Comparison of ENCODE assay signal across 8 cellular contexts in the genomic region with DNA sequence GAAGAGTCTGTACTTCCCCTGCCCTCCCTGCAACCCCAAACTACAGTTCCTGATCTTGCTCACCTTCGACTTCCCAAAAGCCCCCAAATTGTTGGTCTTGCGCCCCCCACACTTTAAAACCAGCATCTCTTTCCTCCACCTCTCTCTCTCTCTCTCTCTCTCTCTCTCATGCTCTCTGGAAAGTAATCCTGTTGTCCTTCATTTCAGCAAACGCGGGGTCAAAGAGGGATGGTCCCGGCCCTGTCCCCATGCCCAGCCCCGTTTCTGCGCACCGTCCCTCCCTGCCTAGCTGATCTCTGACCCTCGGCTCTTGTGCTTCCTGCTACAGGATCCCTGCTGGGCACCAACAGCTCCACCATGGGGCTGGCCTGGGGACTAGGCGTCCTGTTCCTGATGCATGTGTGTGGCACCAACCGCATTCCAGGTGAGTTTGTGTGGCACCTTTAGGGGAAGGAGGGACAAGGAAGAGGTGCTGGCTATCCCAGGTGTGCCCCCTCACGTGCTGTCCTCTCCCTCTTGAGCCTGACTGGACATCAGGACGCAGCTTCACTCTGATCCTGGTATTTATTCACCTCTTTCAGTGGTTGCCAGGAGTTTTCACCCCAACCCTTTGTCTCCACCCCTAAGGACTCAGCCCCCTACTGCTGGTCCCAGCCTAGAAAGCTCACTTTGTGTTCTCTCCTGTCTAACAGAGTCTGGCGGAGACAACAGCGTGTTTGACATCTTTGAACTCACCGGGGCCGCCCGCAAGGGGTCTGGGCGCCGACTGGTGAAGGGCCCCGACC. TPM values are rescaled to one million over a fixed set of nuclear protein-coding genes. Genes with fewer than 3 reads are reported as not detected.
A peak's percentile ranks its signal among the peaks of the same experiment; 100 is the strongest.
DNase-seq lines count a peak whose midpoint lies in the region; ATAC-seq and TF ChIP-seq lines count a peak whose summit lies in the region.

No MANE protein-coding gene starts in this region.

- H3K4me3 ChIP-seq in BE2C (ENCODE audit: low read depth, low read length) (no peak overlapping the region), right atrium auricular region (peak overlapping the region; percentile 57 to 61), skeletal muscle cell (ENCODE audit: low read depth, low read length) (peak overlapping the region; percentile 84)

- H3K4me1 Mint-ChIP-seq in activated naive CD8-positive, alpha-beta T cell (ENCODE audit: low read depth) = peaks cover 10% of the 10 kb centered on the region

- no peaks in the 10 kb centered on the region for H3K9me3 Mint-ChIP-seq in activated naive CD8-positive, alpha-beta T cell (ENCODE audit: low read depth)

- peak overlapping the region; percentile 86 to 89 for H3K27ac ChIP-seq in right atrium auricular region

- TF ChIP-seq CTCF in BE2C (IDR thresholded peaks at IDR 0.05; ENCODE audit: low read depth, low read length) (0 out of 2 replicates have a peak, but pooled peaks have one; percentile 5), right atrium auricular region (IDR thresholded peaks at IDR 0.05) (peak in 1 of 2 donors; percentile 63)

- peak overlapping the region; percentile 76 for H3K4me3 Mint-ChIP-seq in activated naive CD8-positive, alpha-beta T cell

- ATAC-seq in HG02852 (IDR thresholded peaks at IDR 0.05; ENCODE audit: unreplicated experiment) (peak; percentile 4), HG02571 (IDR thresholded peaks at IDR 0.05; ENCODE audit: unreplicated experiment) (no peak), HG03521 (IDR thresholded peaks at IDR 0.05; ENCODE audit: unreplicated experiment) (no peak)
- ATAC-seq in activated CD4-positive, CD25-positive, alpha-beta regulatory T cell treated with anti-CD3 and anti-CD28 coated beads, Interleukin-2, amount 50 U/mL, for 24 hours = no peak

- H3K36me3 Mint-ChIP-seq in activated naive CD8-positive, alpha-beta T cell = no peaks in the 10 kb centered on the region

- H3K4me1 ChIP-seq in BE2C (0 out of 2 replicates have a peak, but pooled peaks cover 3% of the 10 kb centered on the region), right atrium auricular region (peaks cover 0 to 52% of the 10 kb centered on the region in 2 donors)

- peaks cover 48% of the 10 kb centered on the region for H3K27me3 ChIP-seq in BE2C
- H3K27me3 ChIP-seq in right atrium auricular region = no peaks in the 10 kb centered on the region

- DNase-seq in BE2C = no peak
- no peak for DNase-seq in right atrium auricular region (ENCODE audit: low spot score)
- DNase-seq in skeletal muscle cell (ENCODE audit: low read depth) = no peak

- H3K36me3 ChIP-seq in BE2C (no peaks in the 10 kb centered on the region), right atrium auricular region (peaks cover 50% of the 10 kb centered on the region)

- H3K27me3 Mint-ChIP-seq in activated naive CD8-positive, alpha-beta T cell = peaks cover 23% of the 10 kb centered on the region

- peak overlapping the region; percentile 34 for H3K27ac Mint-ChIP-seq in activated naive CD8-positive, alpha-beta T cell

- H3K9me3 ChIP-seq in BE2C (no peaks in the 10 kb centered on the region), right atrium auricular region (no peaks in the 10 kb centered on the region)

RNA-seq across cellular contexts. Expression of gene THBS1, which starts 0.8 kb away (rescaled TPM):
- polyA plus RNA-seq in BE2C (2012; ENCODE audit: insufficient read depth, insufficient read length, low read depth) = 0.90 TPM
- total RNA-seq in right atrium auricular region = 100 to 1,000 TPM in 1 of 2 donors, 10 to 100 TPM in 1; 67.8 to 205 TPM
